ENCODE assay signal across 1 cellular context in genomic region chr20:54123587-54124180, GRCh38.
TF ChIP-seq lines count a peak whose summit lies in the region.

No MANE protein-coding gene starts in this region.

TF ChIP-seq in HepG2, 621 proteins besides CTCF, POLR2A, EP300 and RAD21 (continued from another document and continues in another):
- TF ChIP-seq FOXP1 (IDR thresholded peaks at IDR 0.05): peak; percentile 95
- TF ChIP-seq FOXP1 (CRISPR knock-in tag; IDR thresholded peaks at IDR 0.05): peak; percentile 97
- peak; percentile 75; the same call in 1 of the 2 replicates for TF ChIP-seq ESRRA (CRISPR knock-in tag; IDR thresholded peaks at IDR 0.05; ENCODE audit: low read depth)
- TF ChIP-seq ZNF781 (CRISPR knock-in tag; IDR thresholded peaks at IDR 0.05; ENCODE audit: borderline replicate concordance, not compliant biosample characterization): peak; percentile 41
- peak; percentile 31; the same call in 1 of the 2 replicates for TF ChIP-seq TOE1 (CRISPR knock-in tag; IDR thresholded peaks at IDR 0.05)
- peak; percentile 71; the same call in 1 of the 2 replicates for TF ChIP-seq ZNF891 (CRISPR knock-in tag; IDR thresholded peaks at IDR 0.05)
- TF ChIP-seq CCDC6 (CRISPR knock-in tag; IDR thresholded peaks at IDR 0.05): peak; percentile 59; the same call in 1 of the 2 replicates
- no peak for TF ChIP-seq ZNF260 (CRISPR knock-in tag; IDR thresholded peaks at IDR 0.05; ENCODE audit: borderline replicate concordance, low read depth)
- TF ChIP-seq THYN1 (CRISPR knock-in tag; IDR thresholded peaks at IDR 0.05; ENCODE audit: borderline replicate concordance, low read depth): no peak
- peak; percentile 89; the same call in 1 of the 2 replicates for TF ChIP-seq DNMT1 (CRISPR knock-in tag; IDR thresholded peaks at IDR 0.05)
- TF ChIP-seq ZNF512B (CRISPR knock-in tag; IDR thresholded peaks at IDR 0.05; ENCODE audit: borderline replicate concordance): peak; percentile 85; the same call in 1 of the 2 replicates
- TF ChIP-seq ELF4 (CRISPR knock-in tag; IDR thresholded peaks at IDR 0.05; ENCODE audit: borderline replicate concordance): peak; percentile 68; the same call in 1 of the 2 replicates
- peak; percentile 78 for TF ChIP-seq KLF11 (CRISPR knock-in tag; IDR thresholded peaks at IDR 0.05)
- TF ChIP-seq SP4 (CRISPR knock-in tag; IDR thresholded peaks at IDR 0.05): peak; percentile 59
- TF ChIP-seq ARID2 (CRISPR knock-in tag; IDR thresholded peaks at IDR 0.05; ENCODE audit: borderline replicate concordance): 0 out of 2 replicates have a peak, but pooled peaks have one; percentile 22
- TF ChIP-seq, protein P1, sequence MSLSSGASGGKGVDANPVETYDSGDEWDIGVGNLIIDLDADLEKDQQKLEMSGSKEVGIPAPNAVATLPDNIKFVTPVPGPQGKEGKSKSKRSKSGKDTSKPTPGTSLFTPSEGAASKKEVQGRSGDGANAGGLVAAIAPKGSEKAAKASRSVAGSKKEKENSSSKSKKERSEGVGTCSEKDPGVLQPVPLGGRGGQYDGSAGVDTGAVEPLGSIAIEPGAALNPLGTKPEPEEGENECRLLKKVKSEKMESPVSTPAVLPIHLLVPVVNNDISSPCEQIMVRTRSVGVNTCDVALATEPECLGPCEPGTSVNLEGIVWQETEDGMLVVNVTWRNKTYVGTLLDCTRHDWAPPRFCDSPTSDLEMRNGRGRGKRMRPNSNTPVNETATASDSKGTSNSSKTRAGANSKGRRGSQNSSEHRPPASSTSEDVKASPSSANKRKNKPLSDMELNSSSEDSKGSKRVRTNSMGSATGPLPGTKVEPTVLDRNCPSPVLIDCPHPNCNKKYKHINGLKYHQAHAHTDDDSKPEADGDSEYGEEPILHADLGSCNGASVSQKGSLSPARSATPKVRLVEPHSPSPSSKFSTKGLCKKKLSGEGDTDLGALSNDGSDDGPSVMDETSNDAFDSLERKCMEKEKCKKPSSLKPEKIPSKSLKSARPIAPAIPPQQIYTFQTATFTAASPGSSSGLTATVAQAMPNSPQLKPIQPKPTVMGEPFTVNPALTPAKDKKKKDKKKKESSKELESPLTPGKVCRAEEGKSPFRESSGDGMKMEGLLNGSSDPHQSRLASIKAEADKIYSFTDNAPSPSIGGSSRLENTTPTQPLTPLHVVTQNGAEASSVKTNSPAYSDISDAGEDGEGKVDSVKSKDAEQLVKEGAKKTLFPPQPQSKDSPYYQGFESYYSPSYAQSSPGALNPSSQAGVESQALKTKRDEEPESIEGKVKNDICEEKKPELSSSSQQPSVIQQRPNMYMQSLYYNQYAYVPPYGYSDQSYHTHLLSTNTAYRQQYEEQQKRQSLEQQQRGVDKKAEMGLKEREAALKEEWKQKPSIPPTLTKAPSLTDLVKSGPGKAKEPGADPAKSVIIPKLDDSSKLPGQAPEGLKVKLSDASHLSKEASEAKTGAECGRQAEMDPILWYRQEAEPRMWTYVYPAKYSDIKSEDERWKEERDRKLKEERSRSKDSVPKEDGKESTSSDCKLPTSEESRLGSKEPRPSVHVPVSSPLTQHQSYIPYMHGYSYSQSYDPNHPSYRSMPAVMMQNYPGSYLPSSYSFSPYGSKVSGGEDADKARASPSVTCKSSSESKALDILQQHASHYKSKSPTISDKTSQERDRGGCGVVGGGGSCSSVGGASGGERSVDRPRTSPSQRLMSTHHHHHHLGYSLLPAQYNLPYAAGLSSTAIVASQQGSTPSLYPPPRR (CRISPR knock-in tag; IDR thresholded peaks at IDR 0.05; ENCODE audit: borderline replicate concordance): peak; percentile 92
- peak; percentile 95 for TF ChIP-seq SOX5 (CRISPR knock-in tag; IDR thresholded peaks at IDR 0.05; ENCODE audit: borderline replicate concordance)
- peak; percentile 82 for TF ChIP-seq ZKSCAN1 (IDR thresholded peaks at IDR 0.05; ENCODE audit: low read length)
- TF ChIP-seq IKZF4 (CRISPR knock-in tag; IDR thresholded peaks at IDR 0.05; ENCODE audit: borderline replicate concordance, low read depth, not compliant biosample characterization): no peak
- TF ChIP-seq MTA3 (CRISPR knock-in tag; IDR thresholded peaks at IDR 0.05): no peak
- TF ChIP-seq, protein P2, sequence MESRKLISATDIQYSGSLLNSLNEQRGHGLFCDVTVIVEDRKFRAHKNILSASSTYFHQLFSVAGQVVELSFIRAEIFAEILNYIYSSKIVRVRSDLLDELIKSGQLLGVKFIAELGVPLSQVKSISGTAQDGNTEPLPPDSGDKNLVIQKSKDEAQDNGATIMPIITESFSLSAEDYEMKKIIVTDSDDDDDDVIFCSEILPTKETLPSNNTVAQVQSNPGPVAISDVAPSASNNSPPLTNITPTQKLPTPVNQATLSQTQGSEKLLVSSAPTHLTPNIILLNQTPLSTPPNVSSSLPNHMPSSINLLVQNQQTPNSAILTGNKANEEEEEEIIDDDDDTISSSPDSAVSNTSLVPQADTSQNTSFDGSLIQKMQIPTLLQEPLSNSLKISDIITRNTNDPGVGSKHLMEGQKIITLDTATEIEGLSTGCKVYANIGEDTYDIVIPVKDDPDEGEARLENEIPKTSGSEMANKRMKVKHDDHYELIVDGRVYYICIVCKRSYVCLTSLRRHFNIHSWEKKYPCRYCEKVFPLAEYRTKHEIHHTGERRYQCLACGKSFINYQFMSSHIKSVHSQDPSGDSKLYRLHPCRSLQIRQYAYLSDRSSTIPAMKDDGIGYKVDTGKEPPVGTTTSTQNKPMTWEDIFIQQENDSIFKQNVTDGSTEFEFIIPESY (CRISPR knock-in tag; IDR thresholded peaks at IDR 0.05): peak; percentile 92
- TF ChIP-seq ZNF234 (CRISPR knock-in tag; conservative IDR thresholded peaks at IDR 0.05): no peak
- peak; percentile 26 for TF ChIP-seq ZNF121 (CRISPR knock-in tag; IDR thresholded peaks at IDR 0.05)
- 0 out of 2 replicates have a peak, but pooled peaks have one; percentile 74 for TF ChIP-seq HOXD1 (CRISPR knock-in tag; IDR thresholded peaks at IDR 0.05)
- TF ChIP-seq ZNF101 (CRISPR knock-in tag; IDR thresholded peaks at IDR 0.05; ENCODE audit: borderline replicate concordance, low read depth): no peak
- no peak for TF ChIP-seq IKZF1 (IDR thresholded peaks at IDR 0.05)
- TF ChIP-seq MED1 (CRISPR knock-in tag; IDR thresholded peaks at IDR 0.05): peak; percentile 99
- no peak for TF ChIP-seq KLF15 (CRISPR knock-in tag; IDR thresholded peaks at IDR 0.05; ENCODE audit: borderline replicate concordance)
- TF ChIP-seq, protein P3, sequence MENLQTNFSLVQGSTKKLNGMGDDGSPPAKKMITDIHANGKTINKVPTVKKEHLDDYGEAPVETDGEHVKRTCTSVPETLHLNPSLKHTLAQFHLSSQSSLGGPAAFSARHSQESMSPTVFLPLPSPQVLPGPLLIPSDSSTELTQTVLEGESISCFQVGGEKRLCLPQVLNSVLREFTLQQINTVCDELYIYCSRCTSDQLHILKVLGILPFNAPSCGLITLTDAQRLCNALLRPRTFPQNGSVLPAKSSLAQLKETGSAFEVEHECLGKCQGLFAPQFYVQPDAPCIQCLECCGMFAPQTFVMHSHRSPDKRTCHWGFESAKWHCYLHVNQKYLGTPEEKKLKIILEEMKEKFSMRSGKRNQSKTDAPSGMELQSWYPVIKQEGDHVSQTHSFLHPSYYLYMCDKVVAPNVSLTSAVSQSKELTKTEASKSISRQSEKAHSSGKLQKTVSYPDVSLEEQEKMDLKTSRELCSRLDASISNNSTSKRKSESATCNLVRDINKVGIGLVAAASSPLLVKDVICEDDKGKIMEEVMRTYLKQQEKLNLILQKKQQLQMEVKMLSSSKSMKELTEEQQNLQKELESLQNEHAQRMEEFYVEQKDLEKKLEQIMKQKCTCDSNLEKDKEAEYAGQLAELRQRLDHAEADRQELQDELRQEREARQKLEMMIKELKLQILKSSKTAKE (CRISPR knock-in tag; IDR thresholded peaks at IDR 0.05; ENCODE audit: borderline replicate concordance): peak; percentile 95
- peak; percentile 97 for TF ChIP-seq KDM3A (CRISPR knock-in tag; IDR thresholded peaks at IDR 0.05; ENCODE audit: low read depth)
- peak; percentile 86 for TF ChIP-seq ZNF557 (CRISPR knock-in tag; IDR thresholded peaks at IDR 0.05)
- peak; percentile 78 for TF ChIP-seq PHF5A (CRISPR knock-in tag; IDR thresholded peaks at IDR 0.05; ENCODE audit: low read depth, unreplicated experiment)
- peak; percentile 68 for TF ChIP-seq PHF8 (CRISPR knock-in tag; IDR thresholded peaks at IDR 0.05)
- TF ChIP-seq ZNF367 (CRISPR knock-in tag; IDR thresholded peaks at IDR 0.05; ENCODE audit: borderline replicate concordance): no peak
- TF ChIP-seq ZEB1 (IDR thresholded peaks at IDR 0.05; ENCODE audit: insufficient replicate concordance, low read depth): peak; percentile 95
- TF ChIP-seq ZNF17 (CRISPR knock-in tag; IDR thresholded peaks at IDR 0.05): no peak
- TF ChIP-seq ZNF570 (CRISPR knock-in tag; IDR thresholded peaks at IDR 0.05; ENCODE audit: borderline replicate concordance): no peak
- TF ChIP-seq HNRNPL (IDR thresholded peaks at IDR 0.05; ENCODE audit: low read depth, low read length): 0 out of 2 replicates have a peak, but pooled peaks have one; percentile 33
- peak; percentile 95 for TF ChIP-seq ZSCAN9 (CRISPR knock-in tag; IDR thresholded peaks at IDR 0.05; ENCODE audit: borderline replicate concordance)
- peak; percentile 65; the same call in 1 of the 2 replicates for TF ChIP-seq ARID4A (CRISPR knock-in tag; IDR thresholded peaks at IDR 0.05; ENCODE audit: borderline replicate concordance)
- peak; percentile 82; the same call in 1 of the 2 replicates for TF ChIP-seq ZNF784 (CRISPR knock-in tag; IDR thresholded peaks at IDR 0.05; ENCODE audit: borderline replicate concordance)
- TF ChIP-seq, protein P4, sequence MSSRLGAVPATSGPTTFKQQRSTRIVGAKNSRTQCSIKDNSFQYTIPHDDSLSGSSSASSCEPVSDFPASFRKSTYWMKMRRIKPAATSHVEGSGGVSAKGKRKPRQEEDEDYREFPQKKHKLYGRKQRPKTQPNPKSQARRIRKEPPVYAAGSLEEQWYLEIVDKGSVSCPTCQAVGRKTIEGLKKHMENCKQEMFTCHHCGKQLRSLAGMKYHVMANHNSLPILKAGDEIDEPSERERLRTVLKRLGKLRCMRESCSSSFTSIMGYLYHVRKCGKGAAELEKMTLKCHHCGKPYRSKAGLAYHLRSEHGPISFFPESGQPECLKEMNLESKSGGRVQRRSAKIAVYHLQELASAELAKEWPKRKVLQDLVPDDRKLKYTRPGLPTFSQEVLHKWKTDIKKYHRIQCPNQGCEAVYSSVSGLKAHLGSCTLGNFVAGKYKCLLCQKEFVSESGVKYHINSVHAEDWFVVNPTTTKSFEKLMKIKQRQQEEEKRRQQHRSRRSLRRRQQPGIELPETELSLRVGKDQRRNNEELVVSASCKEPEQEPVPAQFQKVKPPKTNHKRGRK (CRISPR knock-in tag; IDR thresholded peaks at IDR 0.05): peak; percentile 59; the same call in 1 of the 2 replicates
- peak; percentile 76; the same call in 1 of the 2 replicates for TF ChIP-seq HHEX (CRISPR knock-in tag; IDR thresholded peaks at IDR 0.05)
